ENCODE assay signal across 18 cellular contexts in genomic region chr2:60780741-60781140, GRCh38.
"Had no signal": no experiment of that assay in that cellular context is flagged by ENCODE, and none has a peak within 500 bp of the region (broad histone marks: within the 10 kb centered on the region; RNA-seq: fewer than 3 reads in every experiment).

No MANE protein-coding gene starts in this region.

- H3K27me3 Mint-ChIP-seq: activated B cell treated with CpG ODN at 0.5 μM for 24 hours; activated CD4-positive, alpha-beta T cell treated with anti-CD3 and anti-CD28 coated beads, Interleukin-2, amount 10 ng/mL, durations not matched to agents 24 days and 14 days; activated CD8-positive, alpha-beta T cell treated with anti-CD3 and anti-CD28 coated beads for 36 hours; naive thymus-derived CD4-positive, alpha-beta T cell had no signal

- H3K4me1 Mint-ChIP-seq: activated B cell treated with CpG ODN at 0.5 μM for 24 hours; activated CD4-positive, alpha-beta T cell treated with anti-CD3 and anti-CD28 coated beads, Interleukin-2, amount 10 ng/mL, durations not matched to agents 24 days and 14 days had no signal

- DNase-seq: activated B cell treated with CpG ODN at 0.5 μM for 24 hours; activated CD4-positive, alpha-beta T cell treated with anti-CD3 and anti-CD28 coated beads, Interleukin-2, amount 10 ng/mL, durations not matched to agents 24 days and 14 days; activated CD8-positive, alpha-beta T cell treated with anti-CD3 and anti-CD28 coated beads for 36 hours; activated naive CD4-positive, alpha-beta T cell treated with anti-CD3 and anti-CD28 coated beads, Interleukin-2, amount 50 U/mL, for 16 hours; activated T-cell treated with anti-CD3 and anti-CD28 coated beads, Interleukin-2, amount 50 U/mL, for 1 hour; adrenal gland; cerebellar nuclear complex; cortex of kidney; effector CD4-positive, alpha-beta T cell; mesendoderm; naive thymus-derived CD4-positive, alpha-beta T cell; psoas muscle; right cardiac atrium; stimulated activated naive CD8-positive, alpha-beta T cell treated with anti-CD3 and anti-CD28 coated beads, Interleukin-15, Interleukin-2, amounts not matched to agents 100 U/mL and 50 U/mL, for 24 hours; substantia nigra; uterus had no signal

- H3K9me3 Mint-ChIP-seq: activated B cell treated with CpG ODN at 0.5 μM for 24 hours; activated CD4-positive, alpha-beta T cell treated with anti-CD3 and anti-CD28 coated beads, Interleukin-2, amount 10 ng/mL, durations not matched to agents 24 days and 14 days; activated CD8-positive, alpha-beta T cell treated with anti-CD3 and anti-CD28 coated beads for 36 hours; T-helper 2 cell treated with Interferon-gamma antibody and Interleukin-4, amounts not matched to agents 5 μg/mL and 100 μg/mL, for 36 hours had no signal

- H3K27ac Mint-ChIP-seq: activated B cell treated with CpG ODN at 0.5 μM for 24 hours; activated CD4-positive, alpha-beta T cell treated with anti-CD3 and anti-CD28 coated beads, Interleukin-2, amount 10 ng/mL, durations not matched to agents 24 days and 14 days; activated CD8-positive, alpha-beta T cell treated with anti-CD3 and anti-CD28 coated beads for 36 hours; T-helper 2 cell treated with Interferon-gamma antibody and Interleukin-4, amounts not matched to agents 5 μg/mL and 100 μg/mL, for 36 hours had no signal

- H3K4me3 Mint-ChIP-seq: activated B cell treated with CpG ODN at 0.5 μM for 24 hours; activated CD4-positive, alpha-beta T cell treated with anti-CD3 and anti-CD28 coated beads, Interleukin-2, amount 10 ng/mL, durations not matched to agents 24 days and 14 days; activated CD8-positive, alpha-beta T cell treated with anti-CD3 and anti-CD28 coated beads for 36 hours; naive thymus-derived CD4-positive, alpha-beta T cell; T-helper 2 cell treated with Interferon-gamma antibody and Interleukin-4, amounts not matched to agents 5 μg/mL and 100 μg/mL, for 36 hours had no signal

- ATAC-seq: activated CD8-positive, alpha-beta T cell treated with anti-CD3 and anti-CD28 coated beads for 36 hours; esophagus mucosa; naive thymus-derived CD4-positive, alpha-beta T cell; psoas muscle; right cardiac atrium; stimulated activated naive CD8-positive, alpha-beta T cell treated with anti-CD3 and anti-CD28 coated beads, Interleukin-15, Interleukin-2, amounts not matched to agents 100 U/mL and 50 U/mL, for 24 hours had no signal
